Comparison of ENCODE assay signal across 13 cellular contexts in the genomic region with DNA sequence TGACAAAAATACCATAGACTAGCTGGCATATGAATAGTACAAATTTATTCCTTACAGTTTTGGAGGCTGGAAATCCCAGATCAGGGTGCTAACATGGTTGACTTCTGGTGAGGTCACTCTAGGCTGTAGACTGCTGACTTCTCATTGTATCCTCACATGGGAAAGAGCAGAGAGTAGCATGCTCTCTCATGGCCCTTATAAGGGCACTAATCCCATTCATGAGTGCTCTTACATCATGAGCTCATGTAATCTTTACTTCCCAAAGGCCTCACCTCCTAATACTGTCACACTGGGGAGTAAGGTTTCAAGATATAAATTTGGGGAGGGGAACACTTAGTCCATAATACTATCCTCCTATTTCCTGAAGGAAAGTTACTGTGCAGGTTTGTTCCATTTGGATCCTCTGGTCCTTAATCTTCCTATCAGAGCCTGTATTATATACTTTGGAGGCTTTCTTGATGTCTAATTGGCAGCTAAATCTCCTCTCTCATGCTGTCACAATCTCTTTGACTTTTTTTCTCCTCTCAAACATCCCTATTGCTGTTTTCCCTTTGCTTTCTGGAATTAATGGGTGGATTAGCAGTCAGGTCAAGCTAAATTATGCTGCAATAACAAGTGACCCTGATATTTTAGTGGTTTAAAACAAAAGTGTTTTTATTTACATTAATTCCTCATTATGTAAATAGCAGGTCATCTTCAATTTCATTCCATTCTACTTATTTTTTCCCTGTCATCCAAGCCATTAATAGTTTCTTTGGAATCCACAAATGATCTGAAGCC.
"Had no signal": no experiment of that assay in that cellular context is flagged by ENCODE, and none has a peak within 500 bp of the region (broad histone marks: within the 10 kb centered on the region; RNA-seq: fewer than 3 reads in every experiment).

No MANE protein-coding gene starts in this region.

- ATAC-seq: gastrocnemius medialis; heart right ventricle; naive thymus-derived CD4-positive, alpha-beta T cell had no signal

- H3K4me3 ChIP-seq: colonic mucosa, gastrocnemius medialis, heart right ventricle, sigmoid colon, skin epidermis had no signal

- H3K27me3 Mint-ChIP-seq: naive thymus-derived CD4-positive, alpha-beta T cell had no signal

- H3K4me1 Mint-ChIP-seq: nephron progenitor cell had no signal

- H3K27ac ChIP-seq: colonic mucosa, gastrocnemius medialis, heart right ventricle, sigmoid colon, skin epidermis had no signal

- DNase-seq: colonic mucosa; dermis blood vessel endothelial cell; gastrocnemius medialis; heart right ventricle; hypothalamus; kidney glomerular epithelial cell; naive thymus-derived CD4-positive, alpha-beta T cell; nephron progenitor cell; posterior cingulate gyrus; sigmoid colon; stimulated activated naive CD4-positive, alpha-beta T cell treated with Interleukin-2 at 50 U/mL for 16 hours; trophoblast cell had no signal

- H3K4me3 Mint-ChIP-seq: naive thymus-derived CD4-positive, alpha-beta T cell; nephron progenitor cell had no signal

- H3K36me3 ChIP-seq: colonic mucosa, gastrocnemius medialis, heart right ventricle, sigmoid colon had no signal

- H3K4me1 ChIP-seq: colonic mucosa, gastrocnemius medialis, heart right ventricle, sigmoid colon had no signal

- H3K27ac Mint-ChIP-seq: nephron progenitor cell had no signal

- H3K9me3 ChIP-seq: colonic mucosa, gastrocnemius medialis had no signal

- H3K27me3 ChIP-seq: colonic mucosa, gastrocnemius medialis, heart right ventricle, sigmoid colon had no signal
